ENCODE assay signal across 15 cellular contexts in genomic region chr12:20142295-20142694, GRCh38.
DNase-seq lines count a peak whose midpoint lies in the region; ATAC-seq lines count a peak whose summit lies in the region.
"Had no signal": no experiment of that assay in that cellular context is flagged by ENCODE, and none has a peak within 500 bp of the region (broad histone marks: within the 10 kb centered on the region; RNA-seq: fewer than 3 reads in every experiment).

No MANE protein-coding gene starts in this region.

- ATAC-seq in HG03108 (IDR thresholded peaks at IDR 0.05; ENCODE audit: unreplicated experiment), result no peak
- ATAC-seq: T-helper 17 cell had no signal

- DNase-seq in NCI-H82 (lab: John Stamatoyannopoulos, UW), result peak; percentile 15
- no peak for DNase-seq in NCI-H82 treated with DMSO at 0.1 percent for 48 hours (lab: John Stamatoyannopoulos, UW; ENCODE audit: unreplicated experiment)
- DNase-seq in NCI-H69 (lab: John Stamatoyannopoulos, UW), result peak; percentile 52
- DNase-seq in brain pericyte (ENCODE audit: low read depth, low spot score), result peak; percentile 11
- peak; percentile 10 for DNase-seq in smooth muscle cell of the brain vasculature (ENCODE audit: low read depth, low spot score)
- DNase-seq in GOT3 (lab: John Stamatoyannopoulos, UW), result no peak
- no peak for DNase-seq in effector CD4-positive, alpha-beta T cell
- DNase-seq: MM.1S; NCI-H1048; NCI-H1436; NCI-H2029; NK-92 treated with Interleukin-12 subunit alpha and Interleukin-12 subunit beta, amount 100 ng/mL, for 24 hours; Peyer's patch; T-helper 17 cell had no signal

Comparison
In these comparisons a context has a peak if more than half of its experiments do, and no peak if none do; other contexts are left out.
1. DNase-seq: peak in NCI-H82 (single experiment), NCI-H69 (single experiment), brain pericyte (single experiment) and smooth muscle cell of the brain vasculature (single experiment); none in NCI-H82 treated with DMSO at 0.1 percent for 48 hours (single experiment), GOT3 (single experiment) and effector CD4-positive, alpha-beta T cell (single experiment).